Comparison of ENCODE assay signal across 18 cellular contexts in the genomic region with DNA sequence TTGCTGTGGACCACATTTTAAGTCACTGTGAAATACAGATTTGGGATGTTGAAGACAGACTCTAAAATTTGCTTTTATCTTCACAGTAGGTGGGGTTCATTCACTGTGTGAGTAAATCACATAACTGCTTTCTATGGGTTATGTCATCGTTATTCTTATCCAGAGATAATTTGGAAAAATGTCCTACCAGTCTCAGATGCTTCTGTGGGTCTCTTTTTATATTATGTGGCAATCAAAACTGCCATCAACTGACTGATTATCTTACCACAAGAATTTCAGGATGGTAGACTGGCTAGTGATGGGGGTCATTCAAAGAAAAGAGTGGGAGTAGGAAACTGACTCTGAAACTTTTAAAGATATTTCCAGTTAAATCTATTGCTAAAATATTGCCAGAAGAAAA. TPM values are rescaled to one million over a fixed set of nuclear protein-coding genes. Genes with fewer than 3 reads are reported as not detected.
DNase-seq lines count a peak whose midpoint lies in the region; ATAC-seq and TF ChIP-seq lines count a peak whose summit lies in the region.
"Had no signal": no experiment of that assay in that cellular context is flagged by ENCODE, and none has a peak within 500 bp of the region (broad histone marks: within the 10 kb centered on the region; RNA-seq: fewer than 3 reads in every experiment).

No MANE protein-coding gene starts in this region.

- no peak overlapping the region for H3K27ac ChIP-seq in BLaER1 treated with 17β-estradiol and CSF1 and Interleukin-3, amounts not matched to agents 10 nM and 100 nM
- H3K27ac ChIP-seq: testis had no signal

- no peaks in the 10 kb centered on the region for H3K9me3 Mint-ChIP-seq in activated naive CD8-positive, alpha-beta T cell treated with anti-CD3 and anti-CD28 coated beads, Interleukin-2, amount 50 U/mL, for 24 hours
- no peaks in the 10 kb centered on the region for H3K9me3 Mint-ChIP-seq in mesothelial cell of epicardium
- H3K9me3 Mint-ChIP-seq: central memory CD8-positive, alpha-beta T cell had no signal

- peaks cover 43% of the 10 kb centered on the region for H3K4me1 Mint-ChIP-seq in activated naive CD8-positive, alpha-beta T cell treated with anti-CD3 and anti-CD28 coated beads, Interleukin-2, amount 50 U/mL, for 24 hours
- peaks cover 40% of the 10 kb centered on the region for H3K4me1 Mint-ChIP-seq in mesothelial cell of epicardium

- H3K4me2 ChIP-seq in BLaER1 treated with 17β-estradiol and CSF1 and Interleukin-3, amounts not matched to agents 10 nM and 100 nM, result peak overlapping the region in 9 of 11 experiments; percentile 83 to 99 (median 94); a peak in 15 of 22 replicates

- H3K9ac ChIP-seq in BLaER1 treated with 17β-estradiol and CSF1 and Interleukin-3, amounts not matched to agents 10 nM and 100 nM, result peak overlapping the region in 1 of 11 experiments; percentile 20; a peak in 1 of 22 replicates

- no peaks in the 10 kb centered on the region for H3K27me3 Mint-ChIP-seq in activated naive CD8-positive, alpha-beta T cell treated with anti-CD3 and anti-CD28 coated beads, Interleukin-2, amount 50 U/mL, for 24 hours
- peaks cover 2% of the 10 kb centered on the region for H3K27me3 Mint-ChIP-seq in mesothelial cell of epicardium (ENCODE audit: low read depth)
- H3K27me3 Mint-ChIP-seq: central memory CD8-positive, alpha-beta T cell had no signal

- peaks cover 39 to 49% (median 42%) of the 10 kb centered on the region in 11 experiments for H3K36me3 ChIP-seq in BLaER1 treated with 17β-estradiol and CSF1 and Interleukin-3, amounts not matched to agents 10 nM and 100 nM

- H3K27me3 ChIP-seq in BLaER1 treated with 17β-estradiol and CSF1 and Interleukin-3, amounts not matched to agents 10 nM and 100 nM, result no peaks in the 10 kb centered on the region
- H3K27me3 ChIP-seq: BE2C, testis had no signal

- peak overlapping the region; percentile 49 for H3K27ac Mint-ChIP-seq in activated naive CD8-positive, alpha-beta T cell treated with anti-CD3 and anti-CD28 coated beads, Interleukin-2, amount 50 U/mL, for 24 hours
- H3K27ac Mint-ChIP-seq in mesothelial cell of epicardium, result peak overlapping the region; percentile 60

- H3K4me3 ChIP-seq in BLaER1 treated with 17β-estradiol and CSF1 and Interleukin-3, amounts not matched to agents 10 nM and 100 nM, result no peak overlapping the region; a peak in 1 of 20 replicates
- H3K4me3 ChIP-seq: testis had no signal

- peaks cover 41 to 70% (median 55%) of the 10 kb centered on the region in 10 experiments for H3K4me1 ChIP-seq in BLaER1 treated with 17β-estradiol and CSF1 and Interleukin-3, amounts not matched to agents 10 nM and 100 nM
- H3K4me1 ChIP-seq: BE2C had no signal

- no peak for TF ChIP-seq CTCF in mesothelial cell of epicardium (IDR thresholded peaks at IDR 0.05; ENCODE audit: unreplicated experiment)

- DNase-seq in GM03348 (ENCODE audit: low spot score) (peak; percentile 52), mesothelial cell of epicardium (ENCODE audit: low spot score in 2 of 2, unreplicated experiment in 2 of 2) (no peak), NCI-H1048 (lab: John Stamatoyannopoulos, UW) (no peak)
- no peak for DNase-seq in activated naive CD8-positive, alpha-beta T cell treated with anti-CD3 and anti-CD28 coated beads, Interleukin-2, amount 50 U/mL, for 24 hours
- DNase-seq: activated CD4-positive, alpha-beta T cell treated with anti-CD3 and anti-CD28 coated beads, Interleukin-2, amount 50 U/mL, for 4 hours; amniotic stem cell; BE2C; DMS153; effector CD8-positive, alpha-beta T cell; hippocampal formation; NCI-H1694; NCI-H82; testis had no signal

- no peak for ATAC-seq in activated naive CD8-positive, alpha-beta T cell treated with anti-CD3 and anti-CD28 coated beads, Interleukin-2, amount 50 U/mL, for 24 hours
- ATAC-seq in GM19328 (IDR thresholded peaks at IDR 0.05; ENCODE audit: unreplicated experiment), result no peak
- ATAC-seq in HG03175 (IDR thresholded peaks at IDR 0.05; ENCODE audit: unreplicated experiment), result no peak
- ATAC-seq: Panc1 had no signal

- peak overlapping the region; percentile 43 for H3K4me3 Mint-ChIP-seq in activated naive CD8-positive, alpha-beta T cell treated with anti-CD3 and anti-CD28 coated beads, Interleukin-2, amount 50 U/mL, for 24 hours
- peak overlapping the region; percentile 17 for H3K4me3 Mint-ChIP-seq in mesothelial cell of epicardium
- H3K4me3 Mint-ChIP-seq: central memory CD8-positive, alpha-beta T cell had no signal

- H4K20me1 ChIP-seq in BLaER1 treated with 17β-estradiol and CSF1 and Interleukin-3, amounts not matched to agents 10 nM and 100 nM, result peaks cover 22 to 50% (median 33%) of the 10 kb centered on the region in 11 experiments; a peak in 17 of 22 replicates

- peaks cover 0 to 12% (median 0%) of the 10 kb centered on the region in 11 experiments; a peak in 3 of 22 replicates for H3K9me3 ChIP-seq in BLaER1 treated with 17β-estradiol and CSF1 and Interleukin-3, amounts not matched to agents 10 nM and 100 nM (replicated peaks in 1 of 11)
- H3K9me3 ChIP-seq: BE2C, testis had no signal

- H3K36me3 Mint-ChIP-seq in activated naive CD8-positive, alpha-beta T cell treated with anti-CD3 and anti-CD28 coated beads, Interleukin-2, amount 50 U/mL, for 24 hours (ENCODE audit: low read depth), result peaks cover 36% of the 10 kb centered on the region
- H3K36me3 Mint-ChIP-seq in mesothelial cell of epicardium, result peaks cover 7% of the 10 kb centered on the region

RNA-seq across cellular contexts. Expression of a gene that starts 3.1 kb away (rescaled TPM):
- 137 to 139 TPM (median 138 TPM) in 3 replicates for total RNA-seq in mesothelial cell of epicardium
